ENCODE assay signal across 8 cellular contexts in the genomic region with DNA sequence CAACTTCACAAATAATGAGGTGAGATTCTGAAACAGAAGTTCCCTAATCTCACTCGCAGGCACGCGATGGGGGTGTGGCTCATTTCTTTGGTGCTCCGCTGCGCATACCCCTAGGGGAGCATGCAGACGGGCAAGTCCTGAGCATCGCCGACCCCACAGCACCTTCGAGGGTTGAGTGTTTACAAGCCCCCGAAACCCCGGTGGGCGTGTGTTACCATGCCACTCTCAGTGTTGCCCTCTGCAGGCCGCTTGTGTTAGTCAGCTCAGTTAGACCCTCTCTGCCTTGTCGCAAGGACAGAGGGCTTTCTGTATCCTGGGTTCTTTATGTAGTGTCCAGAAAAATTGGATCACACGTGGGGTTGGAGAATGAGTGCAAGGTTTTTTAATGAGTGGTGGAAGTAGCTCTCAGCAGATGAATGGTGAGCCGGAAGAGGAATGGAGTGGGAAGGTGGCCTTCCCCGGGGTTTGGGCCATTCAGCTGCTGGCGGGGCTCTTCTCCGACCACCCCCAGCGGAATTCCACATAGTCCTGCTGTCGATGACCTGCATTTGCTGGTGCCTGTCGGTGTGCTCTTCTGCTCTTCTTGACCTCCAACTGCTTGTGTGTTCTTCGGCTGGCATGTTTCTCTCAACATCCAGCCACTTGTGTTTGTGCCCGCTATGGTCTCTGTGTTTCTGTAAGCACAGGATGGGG.
DNase-seq lines count a peak whose midpoint lies in the region; ATAC-seq and TF ChIP-seq lines count a peak whose summit lies in the region.

No MANE protein-coding gene starts in this region.

- no peaks in the 10 kb centered on the region for H3K79me2 ChIP-seq in OCI-LY3 (ENCODE audit: low read length)
- no peaks in the 10 kb centered on the region for H3K79me2 ChIP-seq in Karpas-422 (ENCODE audit: low read length)

- H2AFZ ChIP-seq in OCI-LY3 (ENCODE audit: low read depth, low read length): no peak overlapping the region
- H2AFZ ChIP-seq in Karpas-422 (ENCODE audit: low read length): no peak overlapping the region

- peak; percentile 67 for TF ChIP-seq CTCF in C4-2B (conservative IDR thresholded peaks at IDR 0.05)
- peak; percentile 48 for TF ChIP-seq CTCF in OCI-LY3 (IDR thresholded peaks at IDR 0.05; ENCODE audit: low read depth, low read length)
- peak; percentile 7 for TF ChIP-seq CTCF in fibroblast of mammary gland (conservative IDR thresholded peaks at IDR 0.05; ENCODE audit: control insufficient read depth, insufficient read depth, low read depth, low read length)

- no peaks in the 10 kb centered on the region for H3K9me3 ChIP-seq in OCI-LY3 (ENCODE audit: insufficient read depth, low read length)
- peaks cover 5% of the 10 kb centered on the region for H3K9me3 ChIP-seq in Karpas-422 (ENCODE audit: low read length)

- H3K4me2 ChIP-seq in OCI-LY3 (ENCODE audit: low read length): peak overlapping the region; percentile 53
- no peak overlapping the region for H3K4me2 ChIP-seq in Karpas-422 (ENCODE audit: low read depth, low read length, poor library complexity, severe bottlenecking)

- peak; percentile 67 for ATAC-seq in GM19463 (IDR thresholded peaks at IDR 0.05; ENCODE audit: unreplicated experiment)

- DNase-seq in fibroblast of mammary gland (ENCODE audit: low read depth) (no peak), GM19240 (ENCODE audit: insufficient read length, low spot score) (no peak), Karpas-422 (no peak), HK-2 (ENCODE audit: unreplicated experiment) (no peak), NCI-H510A treated with DMSO at 0.1 percent for 48 hours (lab: John Stamatoyannopoulos, UW) (no peak)

- peak overlapping the region; percentile 74 for H3K4me3 ChIP-seq in OCI-LY3 (ENCODE audit: low read length)
- H3K4me3 ChIP-seq in fibroblast of mammary gland (ENCODE audit: control insufficient read depth, low read depth, low read length): no peak overlapping the region
- H3K4me3 ChIP-seq in Karpas-422 (ENCODE audit: low read length): no peak overlapping the region

- H3K9ac ChIP-seq in OCI-LY3 (ENCODE audit: low read length): no peak overlapping the region
- no peak overlapping the region for H3K9ac ChIP-seq in Karpas-422 (ENCODE audit: low read length)

- H3K27ac ChIP-seq in C4-2B (no peak overlapping the region), OCI-LY3 (ENCODE audit: low read length) (no peak overlapping the region), Karpas-422 (ENCODE audit: low read length) (no peak overlapping the region)

- H3K4me1 ChIP-seq in OCI-LY3 (ENCODE audit: low read length) (peaks cover 13% of the 10 kb centered on the region), Karpas-422 (ENCODE audit: low read length) (no peaks in the 10 kb centered on the region)

- H4K20me1 ChIP-seq in OCI-LY3 (ENCODE audit: insufficient read depth, low read length): no peaks in the 10 kb centered on the region
- no peaks in the 10 kb centered on the region for H4K20me1 ChIP-seq in Karpas-422 (ENCODE audit: insufficient read depth, low read depth, low read length)

- H3K9me2 ChIP-seq in Karpas-422 (replicated peaks; ENCODE audit: insufficient read depth, low read length): no peaks in the 10 kb centered on the region

- H3K27me3 ChIP-seq in OCI-LY3 (ENCODE audit: low read depth, low read length) (peaks cover under 1% of the 10 kb centered on the region; the same call in 1 of the 2 replicates), Karpas-422 (ENCODE audit: low read length) (no peaks in the 10 kb centered on the region)

- H3K36me3 ChIP-seq in OCI-LY3 (replicated peaks; ENCODE audit: low read depth, low read length) (no peaks in the 10 kb centered on the region), Karpas-422 (ENCODE audit: insufficient read depth, low read length) (no peaks in the 10 kb centered on the region)

Comparison
In these comparisons a context has a peak if more than half of its experiments do, and no peak if none do; other contexts are left out.
1. CTCF ChIP-seq: peak in every context shown above with its lines; median percentile 67 in C4-2B; 48 in OCI-LY3; 7 in fibroblast of mammary gland.